1 cellular context compared by ENCODE assay signal in the genomic region with DNA sequence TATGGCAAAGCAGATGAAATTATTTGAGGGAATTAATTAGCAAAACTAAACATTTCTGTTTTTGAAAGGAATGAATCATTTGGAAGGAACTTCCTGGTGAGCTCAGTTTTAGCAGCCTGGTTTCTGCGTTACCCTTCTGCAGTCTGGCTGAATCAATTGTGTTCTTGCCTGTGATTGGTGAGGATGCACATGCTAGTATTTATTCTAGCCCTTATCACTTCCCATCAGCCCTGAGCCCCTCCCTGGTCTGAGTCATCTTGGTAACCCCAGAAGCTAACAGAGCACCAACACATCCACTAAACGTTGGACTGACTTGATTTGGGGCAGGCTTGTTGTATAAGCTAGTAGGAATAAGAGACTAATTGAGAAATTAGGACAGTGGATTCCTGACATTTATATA.
TF ChIP-seq lines count a peak whose summit lies in the region.

No MANE protein-coding gene starts in this region.

TF ChIP-seq in K562, 482 proteins besides CTCF, POLR2A, EP300 and RAD21 (continued from another document and continues in another):
- TF ChIP-seq SOX6 (IDR thresholded peaks at IDR 0.05): peak; percentile 76
- no peak for TF ChIP-seq ILK (tag; IDR thresholded peaks at IDR 0.05; ENCODE audit: borderline replicate concordance, low read depth)
- TF ChIP-seq CBX1 (IDR thresholded peaks at IDR 0.05; ENCODE audit: low read depth): no peak
- no peak for TF ChIP-seq RBM25 (IDR thresholded peaks at IDR 0.05; ENCODE audit: low read depth, low read length, severe bottlenecking)
- TF ChIP-seq RBM17 (IDR thresholded peaks at IDR 0.05; ENCODE audit: borderline replicate concordance, low read depth, low read length): no peak
- TF ChIP-seq POLR3G (IDR thresholded peaks at IDR 0.05; ENCODE audit: extremely low read depth, insufficient read length, insufficient replicate concordance): no peak
- no peak for TF ChIP-seq SETDB1 (IDR thresholded peaks at IDR 0.05; ENCODE audit: low read length)
- no peak for TF ChIP-seq DMBX1 (CRISPR knock-in tag; IDR thresholded peaks at IDR 0.05; ENCODE audit: borderline replicate concordance)
- no peak for TF ChIP-seq NFIC (IDR thresholded peaks at IDR 0.05)
- TF ChIP-seq ETV5 (CRISPR knock-in tag; IDR thresholded peaks at IDR 0.05; ENCODE audit: low read depth): no peak
- no peak for TF ChIP-seq ZNF175 (CRISPR knock-in tag; IDR thresholded peaks at IDR 0.05; ENCODE audit: low read depth)
- no peak for TF ChIP-seq PHF8 (IDR thresholded peaks at IDR 0.05; ENCODE audit: borderline replicate concordance, low read length)
- TF ChIP-seq ATF7 (IDR thresholded peaks at IDR 0.05): peak; percentile 56; the same call in 1 of the 2 replicates
- 0 out of 2 replicates have a peak, but pooled peaks have one; percentile 13 for TF ChIP-seq L3MBTL2 (IDR thresholded peaks at IDR 0.05)
- peak; percentile 64; the same call in 1 of the 2 replicates for TF ChIP-seq BHLHE40 (IDR thresholded peaks at IDR 0.05; ENCODE audit: low read length)
- TF ChIP-seq BACH1 (tag; IDR thresholded peaks at IDR 0.05): no peak
- TF ChIP-seq SAP30 (IDR thresholded peaks at IDR 0.05; ENCODE audit: borderline replicate concordance, insufficient read depth, low read depth, low read length, poor library complexity, severe bottlenecking): no peak
- TF ChIP-seq NEUROD1 (IDR thresholded peaks at IDR 0.05; ENCODE audit: borderline replicate concordance, low read depth, low read length, partially characterized antibody): no peak
- no peak for TF ChIP-seq ZBTB8A (IDR thresholded peaks at IDR 0.05; ENCODE audit: partially characterized antibody)
- peak; percentile 47; the same call in 1 of the 2 replicates for TF ChIP-seq NBN (IDR thresholded peaks at IDR 0.05; ENCODE audit: low read depth)
- no peak for TF ChIP-seq MED1 (CRISPR knock-in tag; IDR thresholded peaks at IDR 0.05; ENCODE audit: borderline replicate concordance)
- no peak for TF ChIP-seq CHCHD3 (CRISPR knock-in tag; IDR thresholded peaks at IDR 0.05)
- peak; percentile 89 for TF ChIP-seq GATA2 (CRISPR knock-in tag; IDR thresholded peaks at IDR 0.05)
- TF ChIP-seq HDAC1 (IDR thresholded peaks at IDR 0.05): peak in 1 of 2 experiments; percentile 66; a peak in 2 of 4 replicates
- peak; percentile 13; the same call in 1 of the 2 replicates for TF ChIP-seq MAFK (IDR thresholded peaks at IDR 0.05; ENCODE audit: low read length)
- TF ChIP-seq NFIX (CRISPR knock-in tag; IDR thresholded peaks at IDR 0.05; ENCODE audit: low read depth): no peak
- peak; percentile 64 to 68 for TF ChIP-seq KDM1A (IDR thresholded peaks at IDR 0.05)
- TF ChIP-seq, protein P1, sequence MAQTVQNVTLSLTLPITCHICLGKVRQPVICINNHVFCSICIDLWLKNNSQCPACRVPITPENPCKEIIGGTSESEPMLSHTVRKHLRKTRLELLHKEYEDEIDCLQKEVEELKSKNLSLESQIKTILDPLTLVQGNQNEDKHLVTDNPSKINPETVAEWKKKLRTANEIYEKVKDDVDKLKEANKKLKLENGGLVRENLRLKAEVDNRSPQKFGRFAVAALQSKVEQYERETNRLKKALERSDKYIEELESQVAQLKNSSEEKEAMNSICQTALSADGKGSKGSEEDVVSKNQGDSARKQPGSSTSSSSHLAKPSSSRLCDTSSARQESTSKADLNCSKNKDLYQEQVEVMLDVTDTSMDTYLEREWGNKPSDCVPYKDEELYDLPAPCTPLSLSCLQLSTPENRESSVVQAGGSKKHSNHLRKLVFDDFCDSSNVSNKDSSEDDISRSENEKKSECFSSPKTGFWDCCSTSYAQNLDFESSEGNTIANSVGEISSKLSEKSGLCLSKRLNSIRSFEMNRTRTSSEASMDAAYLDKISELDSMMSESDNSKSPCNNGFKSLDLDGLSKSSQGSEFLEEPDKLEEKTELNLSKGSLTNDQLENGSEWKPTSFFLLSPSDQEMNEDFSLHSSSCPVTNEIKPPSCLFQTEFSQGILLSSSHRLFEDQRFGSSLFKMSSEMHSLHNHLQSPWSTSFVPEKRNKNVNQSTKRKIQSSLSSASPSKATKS (CRISPR knock-in tag; IDR thresholded peaks at IDR 0.05): no peak
- TF ChIP-seq, protein P2, sequence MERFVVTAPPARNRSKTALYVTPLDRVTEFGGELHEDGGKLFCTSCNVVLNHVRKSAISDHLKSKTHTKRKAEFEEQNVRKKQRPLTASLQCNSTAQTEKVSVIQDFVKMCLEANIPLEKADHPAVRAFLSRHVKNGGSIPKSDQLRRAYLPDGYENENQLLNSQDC (CRISPR knock-in tag; IDR thresholded peaks at IDR 0.05): no peak
- TF ChIP-seq IFI16 (CRISPR knock-in tag; IDR thresholded peaks at IDR 0.05): no peak
- TF ChIP-seq CBX8 (IDR thresholded peaks at IDR 0.05; ENCODE audit: borderline replicate concordance, extremely low read depth, low read depth, low read length, poor library complexity, severe bottlenecking): no peak
- TF ChIP-seq SMARCB1 (IDR thresholded peaks at IDR 0.05; ENCODE audit: insufficient read length, low read depth): no peak
- TF ChIP-seq TRIM28 (IDR thresholded peaks at IDR 0.05): no peak
- no peak for TF ChIP-seq DACH1 (IDR thresholded peaks at IDR 0.05; ENCODE audit: partially characterized antibody)
- TF ChIP-seq HDAC3 (IDR thresholded peaks at IDR 0.05; ENCODE audit: borderline replicate concordance, partially characterized antibody): no peak
- TF ChIP-seq RNF2 (IDR thresholded peaks at IDR 0.05): peak; percentile 33; the same call in 1 of the 2 replicates
- TF ChIP-seq NR2C2 (CRISPR knock-in tag; IDR thresholded peaks at IDR 0.05): no peak
- TF ChIP-seq NR2C2 (tag; IDR thresholded peaks at IDR 0.05): no peak
- TF ChIP-seq STAT5A (IDR thresholded peaks at IDR 0.05; ENCODE audit: borderline replicate concordance, low read length): no peak
- peak; percentile 16; the same call in 1 of the 2 replicates for TF ChIP-seq POLR2AphosphoS5 (IDR thresholded peaks at IDR 0.05; ENCODE audit: control insufficient read depth, insufficient read depth, low read depth, low read length)
- TF ChIP-seq PTRF (tag; IDR thresholded peaks at IDR 0.05): no peak
- peak; percentile 95 for TF ChIP-seq FOSL1 (tag; conservative IDR thresholded peaks at IDR 0.05)
- TF ChIP-seq, protein P3, sequence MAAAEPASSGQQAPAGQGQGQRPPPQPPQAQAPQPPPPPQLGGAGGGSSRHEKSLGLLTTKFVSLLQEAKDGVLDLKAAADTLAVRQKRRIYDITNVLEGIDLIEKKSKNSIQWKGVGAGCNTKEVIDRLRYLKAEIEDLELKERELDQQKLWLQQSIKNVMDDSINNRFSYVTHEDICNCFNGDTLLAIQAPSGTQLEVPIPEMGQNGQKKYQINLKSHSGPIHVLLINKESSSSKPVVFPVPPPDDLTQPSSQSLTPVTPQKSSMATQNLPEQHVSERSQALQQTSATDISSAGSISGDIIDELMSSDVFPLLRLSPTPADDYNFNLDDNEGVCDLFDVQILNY (CRISPR knock-in tag; IDR thresholded peaks at IDR 0.05): no peak
- TF ChIP-seq ZNF347 (CRISPR knock-in tag; IDR thresholded peaks at IDR 0.05; ENCODE audit: low read depth): no peak
- TF ChIP-seq ZBTB17 (CRISPR knock-in tag; IDR thresholded peaks at IDR 0.05): no peak
- TF ChIP-seq, protein P4, sequence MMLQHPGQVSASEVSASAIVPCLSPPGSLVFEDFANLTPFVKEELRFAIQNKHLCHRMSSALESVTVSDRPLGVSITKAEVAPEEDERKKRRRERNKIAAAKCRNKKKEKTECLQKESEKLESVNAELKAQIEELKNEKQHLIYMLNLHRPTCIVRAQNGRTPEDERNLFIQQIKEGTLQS (IDR thresholded peaks at IDR 0.05): peak; percentile 95
- TF ChIP-seq, protein P4 (CRISPR knock-in tag; conservative IDR thresholded peaks at IDR 0.05): peak; percentile 82; the same call in 1 of the 2 replicates
- peak; percentile 61; the same call in 1 of the 2 replicates for TF ChIP-seq CREM (IDR thresholded peaks at IDR 0.05; ENCODE audit: low read depth)
- no peak for TF ChIP-seq NCOA1 (IDR thresholded peaks at IDR 0.05; ENCODE audit: low read depth)
- no peak for TF ChIP-seq ZNF668 (CRISPR knock-in tag; IDR thresholded peaks at IDR 0.05)
- TF ChIP-seq NELFE (IDR thresholded peaks at IDR 0.05; ENCODE audit: insufficient read depth, insufficient read length): no peak
- 0 out of 2 replicates have a peak, but pooled peaks have one; percentile 24 for TF ChIP-seq MXI1 (IDR thresholded peaks at IDR 0.05; ENCODE audit: low read depth, low read length)
- peak; percentile 46; the same call in 1 of the 2 replicates for TF ChIP-seq NCOR1 (IDR thresholded peaks at IDR 0.05)
- TF ChIP-seq SLC30A9 (CRISPR knock-in tag; IDR thresholded peaks at IDR 0.05): no peak
- TF ChIP-seq SMARCA5 (IDR thresholded peaks at IDR 0.05): no peak
- TF ChIP-seq, protein P5, sequence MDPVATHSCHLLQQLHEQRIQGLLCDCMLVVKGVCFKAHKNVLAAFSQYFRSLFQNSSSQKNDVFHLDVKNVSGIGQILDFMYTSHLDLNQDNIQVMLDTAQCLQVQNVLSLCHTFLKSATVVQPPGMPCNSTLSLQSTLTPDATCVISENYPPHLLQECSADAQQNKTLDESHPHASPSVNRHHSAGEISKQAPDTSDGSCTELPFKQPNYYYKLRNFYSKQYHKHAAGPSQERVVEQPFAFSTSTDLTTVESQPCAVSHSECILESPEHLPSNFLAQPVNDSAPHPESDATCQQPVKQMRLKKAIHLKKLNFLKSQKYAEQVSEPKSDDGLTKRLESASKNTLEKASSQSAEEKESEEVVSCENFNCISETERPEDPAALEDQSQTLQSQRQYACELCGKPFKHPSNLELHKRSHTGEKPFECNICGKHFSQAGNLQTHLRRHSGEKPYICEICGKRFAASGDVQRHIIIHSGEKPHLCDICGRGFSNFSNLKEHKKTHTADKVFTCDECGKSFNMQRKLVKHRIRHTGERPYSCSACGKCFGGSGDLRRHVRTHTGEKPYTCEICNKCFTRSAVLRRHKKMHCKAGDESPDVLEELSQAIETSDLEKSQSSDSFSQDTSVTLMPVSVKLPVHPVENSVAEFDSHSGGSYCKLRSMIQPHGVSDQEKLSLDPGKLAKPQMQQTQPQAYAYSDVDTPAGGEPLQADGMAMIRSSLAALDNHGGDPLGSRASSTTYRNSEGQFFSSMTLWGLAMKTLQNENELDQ (CRISPR knock-in tag; IDR thresholded peaks at IDR 0.05; ENCODE audit: borderline replicate concordance): no peak
- TF ChIP-seq MEIS2 (IDR thresholded peaks at IDR 0.05; ENCODE audit: partially characterized antibody): peak; percentile 13
- no peak for TF ChIP-seq ZSCAN29 (IDR thresholded peaks at IDR 0.05)
- TF ChIP-seq NFYB (IDR thresholded peaks at IDR 0.05; ENCODE audit: extremely low read depth, insufficient read length): peak; percentile 27
- no peak for TF ChIP-seq POLR2G (IDR thresholded peaks at IDR 0.05; ENCODE audit: low read depth, low read length)
- no peak for TF ChIP-seq ZFP30 (CRISPR knock-in tag; IDR thresholded peaks at IDR 0.05; ENCODE audit: borderline replicate concordance)
- TF ChIP-seq ZNF282 (CRISPR knock-in tag; IDR thresholded peaks at IDR 0.05): no peak
- TF ChIP-seq, protein P6, sequence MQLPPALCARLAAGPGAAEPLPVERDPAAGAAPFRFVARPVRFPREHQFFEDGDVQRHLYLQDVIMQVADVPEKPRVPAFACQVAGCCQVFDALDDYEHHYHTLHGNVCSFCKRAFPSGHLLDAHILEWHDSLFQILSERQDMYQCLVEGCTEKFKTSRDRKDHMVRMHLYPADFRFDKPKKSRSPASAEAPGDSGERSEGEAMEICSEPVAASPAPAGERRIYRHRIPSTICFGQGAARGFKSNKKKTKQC (CRISPR knock-in tag; IDR thresholded peaks at IDR 0.05): no peak
- no peak for TF ChIP-seq SRSF1 (IDR thresholded peaks at IDR 0.05; ENCODE audit: low read depth, low read length)
